In the genomic region with DNA sequence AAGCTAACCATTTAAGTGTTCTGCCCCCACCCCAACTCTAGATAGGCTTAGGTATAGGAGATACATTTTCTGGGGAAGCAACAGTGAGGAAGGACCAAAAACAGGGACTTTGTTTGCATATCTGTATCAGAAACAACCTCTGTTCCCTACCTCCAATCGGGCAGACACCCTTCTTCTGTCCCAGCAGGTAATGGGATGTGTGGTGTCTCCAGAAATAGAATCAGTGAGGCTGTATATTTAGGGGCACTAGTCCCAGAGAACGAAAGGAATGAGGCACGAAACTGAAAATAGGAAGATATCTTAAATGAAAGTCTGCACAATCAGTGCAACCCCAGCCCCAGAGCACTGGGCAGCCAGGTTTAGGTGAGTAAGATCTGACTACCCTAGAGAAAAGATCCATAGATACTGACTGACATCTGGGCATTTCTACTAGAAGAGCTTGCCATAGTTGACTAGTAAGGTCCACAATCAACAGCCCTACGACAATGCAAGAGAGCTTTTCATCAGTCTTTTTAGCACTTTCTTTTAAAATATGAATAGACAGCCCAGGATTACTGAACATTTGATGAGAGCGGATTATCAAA, we compare ENCODE assay signal across 35 cellular contexts. TPM values are rescaled to one million over a fixed set of nuclear protein-coding genes. Genes with fewer than 3 reads are reported as not detected.
"Had no signal": no experiment of that assay in that cellular context is flagged by ENCODE, and none has a peak within 500 bp of the region (broad histone marks: within the 10 kb centered on the region; RNA-seq: fewer than 3 reads in every experiment).

No MANE protein-coding gene starts in this region.

- H3K27ac Mint-ChIP-seq: activated CD4-positive, alpha-beta T cell treated with anti-CD3 and anti-CD28 coated beads, Interleukin-2, amount 10 ng/mL, durations not matched to agents 7 days and 5 days; activated CD8-positive, alpha-beta memory T cell treated with anti-CD3 and anti-CD28 coated beads, Interleukin-2, amount 10 ng/mL, durations not matched to agents 7 days and 5 days; activated naive CD8-positive, alpha-beta T cell treated with anti-CD3 and anti-CD28 coated beads, Interleukin-2, amount 10 ng/mL, durations not matched to agents 7 days and 5 days had no signal

- ATAC-seq: activated CD8-positive, alpha-beta memory T cell treated with anti-CD3 and anti-CD28 coated beads, Interleukin-2, amount 10 ng/mL, durations not matched to agents 7 days and 5 days had no signal

- H3K4me1 ChIP-seq: ascending aorta, SJCRH30 had no signal

- H3K27me3 ChIP-seq: ascending aorta, cardiac muscle cell, MG63, SJCRH30 had no signal

- H3K36me3 ChIP-seq: MG63 had no signal

- H3K27ac ChIP-seq: ascending aorta, cardiac muscle cell, PC-9, RWPE1, SJCRH30, SK-N-MC, WERI-Rb-1 had no signal

- H3K9me3 ChIP-seq: ascending aorta, MG63, SJCRH30 had no signal

- H3K4me3 ChIP-seq: ascending aorta, cardiac muscle cell, MG63, PC-9, SJCRH30, SK-N-MC had no signal

- DNase-seq: activated CD4-positive, alpha-beta T cell treated with anti-CD3 and anti-CD28 coated beads for 1 hour; activated CD4-positive, alpha-beta T cell treated with anti-CD3 and anti-CD28 coated beads, Interleukin-2, amount 10 ng/mL, durations not matched to agents 7 days and 5 days; activated CD4-positive, alpha-beta T cell treated with anti-CD3 and anti-CD28 coated beads, Interleukin-2, amount 50 U/mL, for 48 hours; activated CD4-positive, CD25-positive, alpha-beta regulatory T cell; activated CD8-positive, alpha-beta memory T cell treated with anti-CD3 and anti-CD28 coated beads for 24 hours; activated CD8-positive, alpha-beta memory T cell treated with anti-CD3 and anti-CD28 coated beads, Interleukin-2, amount 10 ng/mL, durations not matched to agents 7 days and 5 days; activated CD8-positive, alpha-beta memory T cell treated with anti-CD3 and anti-CD28 coated beads, Interleukin-2, amount 50 U/mL, for 48 hours; activated effector memory CD4-positive, alpha-beta T cell treated with Interleukin-2 at 50 U/mL for 16 hours; activated naive CD4-positive, alpha-beta T cell treated with anti-CD3 and anti-CD28 coated beads, Interleukin-2, amount 50 U/mL, for 16 hours; activated naive CD8-positive, alpha-beta T cell treated with anti-CD3 and anti-CD28 coated beads, Interleukin-2, amount 10 ng/mL, durations not matched to agents 7 days and 5 days; activated T-cell treated with anti-CD3 and anti-CD28 coated beads, Interleukin-2, amount 50 U/mL, for 48 hours; amygdala; Kasumi-1; KG1; MG63; MV-4-11; NCI-H1092; NCI-H1436 treated with DMSO at 0.1 percent for 48 hours; NCI-H1694 treated with DMSO at 0.1 percent for 48 hours; NCI-H2029; NCI-H345; NCI-H524 treated with DMSO at 0.1 percent for 48 hours; NK-92 treated with Interleukin-12 subunit alpha and Interleukin-12 subunit beta, amount 100 ng/mL, for 24 hours; PC-9; SHP77; SJCRH30; T1000; WERI-Rb-1 had no signal

- H3K9me3 Mint-ChIP-seq: activated CD4-positive, alpha-beta T cell treated with anti-CD3 and anti-CD28 coated beads, Interleukin-2, amount 10 ng/mL, durations not matched to agents 7 days and 5 days; activated naive CD8-positive, alpha-beta T cell treated with anti-CD3 and anti-CD28 coated beads, Interleukin-2, amount 10 ng/mL, durations not matched to agents 7 days and 5 days had no signal

RNA-seq across cellular contexts. Expression of a gene that starts 51.8 kb away (rescaled TPM):
- total RNA-seq: activated CD4-positive, alpha-beta T cell treated with anti-CD3 and anti-CD28 coated beads, Interleukin-2, amount 10 ng/mL, durations not matched to agents 7 days and 5 days; activated CD8-positive, alpha-beta memory T cell treated with anti-CD3 and anti-CD28 coated beads, Interleukin-2, amount 10 ng/mL, durations not matched to agents 7 days and 5 days; activated naive CD8-positive, alpha-beta T cell treated with anti-CD3 and anti-CD28 coated beads, Interleukin-2, amount 10 ng/mL, durations not matched to agents 7 days and 5 days; ascending aorta; cardiac muscle cell; NCI-H460; PC-9; SJCRH30; T-helper 1 cell treated with Interleukin-12 subunit alpha and Interleukin-12 subunit beta and Interleukin-4 antibody, amounts not matched to agents 30 ng/mL and 1 ng/mL, for 36 hours; T-helper 2 cell treated with Interferon-gamma antibody and Interleukin-4, amounts not matched to agents 100 ng/mL and 5 ng/mL, for 36 hours had no signal

RNA-seq across cellular contexts. Expression of a gene that starts 58.7 kb away (rescaled TPM):
- total RNA-seq: activated CD4-positive, alpha-beta T cell treated with anti-CD3 and anti-CD28 coated beads, Interleukin-2, amount 10 ng/mL, durations not matched to agents 7 days and 5 days; activated CD8-positive, alpha-beta memory T cell treated with anti-CD3 and anti-CD28 coated beads, Interleukin-2, amount 10 ng/mL, durations not matched to agents 7 days and 5 days; T-helper 1 cell treated with Interleukin-12 subunit alpha and Interleukin-12 subunit beta and Interleukin-4 antibody, amounts not matched to agents 30 ng/mL and 1 ng/mL, for 36 hours; T-helper 2 cell treated with Interferon-gamma antibody and Interleukin-4, amounts not matched to agents 100 ng/mL and 5 ng/mL, for 36 hours had no signal
